ENCODE assay signal across 33 cellular contexts in the genomic region with DNA sequence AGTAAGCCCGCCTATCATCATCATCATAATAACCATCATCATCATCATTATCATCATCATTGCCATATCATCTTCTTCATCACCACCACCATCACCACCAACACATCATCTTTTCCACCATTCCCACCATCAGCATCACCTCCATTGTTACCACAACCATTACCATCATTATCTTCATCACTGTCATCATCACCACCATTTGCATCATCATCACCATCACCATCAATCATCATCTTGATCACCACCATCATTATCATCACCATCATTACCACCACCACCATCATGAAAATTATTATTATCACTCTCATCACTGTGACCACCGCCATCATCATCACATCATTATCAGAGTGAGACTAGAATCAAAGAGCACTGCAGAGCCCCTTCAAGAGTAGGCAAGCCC.
"Had no signal": no experiment of that assay in that cellular context is flagged by ENCODE, and none has a peak within 500 bp of the region (broad histone marks: within the 10 kb centered on the region; RNA-seq: fewer than 3 reads in every experiment).

No MANE protein-coding gene starts in this region.

- H3K36me3 ChIP-seq: adrenal gland, esophagus squamous epithelium, left lung, transverse colon, uterus, WERI-Rb-1 had no signal

- H3K27me3 ChIP-seq: adrenal gland, body of pancreas, testis, uterus had no signal

- H3K4me3 ChIP-seq: adrenal gland, body of pancreas, esophagus squamous epithelium, left lung, lung, mucosa of descending colon, testis, transverse colon, uterus had no signal

- H3K27ac ChIP-seq: adrenal gland, body of pancreas, epithelial cell of prostate, esophagus squamous epithelium, left lung, testis, transverse colon, uterus, WERI-Rb-1 had no signal

- ATAC-seq: activated CD4-positive, CD25-positive, alpha-beta regulatory T cell treated with anti-CD3 and anti-CD28 coated beads, Interleukin-2, amount 50 U/mL, for 24 hours; body of pancreas; left lung; mucosa of descending colon; stimulated activated naive CD8-positive, alpha-beta T cell treated with anti-CD3 and anti-CD28 coated beads, Interleukin-15, Interleukin-2, amounts not matched to agents 100 U/mL and 50 U/mL, for 24 hours had no signal

- H3K4me1 ChIP-seq: adrenal gland, body of pancreas, esophagus squamous epithelium, left lung, testis, transverse colon, uterus had no signal

- H3K9me3 ChIP-seq: adrenal gland, body of pancreas, esophagus squamous epithelium, left lung, mucosa of descending colon, testis, transverse colon, uterus had no signal

- DNase-seq: activated CD4-positive, alpha-beta T cell treated with anti-CD3 and anti-CD28 coated beads for 48 hours; activated CD4-positive, alpha-beta T cell treated with anti-CD3 and anti-CD28 coated beads, Interleukin-2, amount 50 U/mL, for 48 hours; activated CD8-positive, alpha-beta memory T cell treated with anti-CD3 and anti-CD28 coated beads for 24 hours; activated effector memory CD4-positive, alpha-beta T cell treated with anti-CD3 and anti-CD28 coated beads, Interleukin-2, amount 50 U/mL, for 16 hours; activated naive CD4-positive, alpha-beta T cell treated with anti-CD3 and anti-CD28 coated beads for 36 hours; activated naive CD8-positive, alpha-beta T cell treated with anti-CD3 and anti-CD28 coated beads for 36 hours; aorta; dermis blood vessel endothelial cell; effector CD8-positive, alpha-beta T cell; esophagus squamous epithelium; foreskin melanocyte; left lung; naive B cell; nephron progenitor cell; occipital lobe; stimulated activated CD4-positive, alpha-beta T cell treated with anti-CD3 and anti-CD28 coated beads, Interleukin-12 subunit alpha, Interleukin-12 subunit beta, amount 100 ng/mL, for 4 hours; stimulated activated CD4-positive, alpha-beta T cell treated with anti-CD3 and anti-CD28 coated beads, Interleukin-4, amount 100 ng/mL, for 1 hour; stimulated activated naive CD8-positive, alpha-beta T cell treated with anti-CD3 and anti-CD28 coated beads, Interleukin-15, Interleukin-2, amounts not matched to agents 100 U/mL and 50 U/mL, for 24 hours; T-helper 9 cell; testis; transverse colon; uterus; WERI-Rb-1 had no signal

- FAIRE-seq: colon, endometrium, islet of Langerhans, TTC549 had no signal
